ENCODE assay signal across 8 cellular contexts in genomic region chr2:164430166-164430783, GRCh38.
DNase-seq lines count a peak whose midpoint lies in the region; ATAC-seq, FAIRE-seq and TF ChIP-seq lines count a peak whose summit lies in the region.

No MANE protein-coding gene starts in this region.

- ATAC-seq in pancreas (peak in 3 of 4 donors; percentile 62 to 66 (median 65)), HG02884 (IDR thresholded peaks at IDR 0.05; ENCODE audit: unreplicated experiment) (no peak), GM18873 (IDR thresholded peaks at IDR 0.05; ENCODE audit: low FRiP score, unreplicated experiment) (no peak)

- TF ChIP-seq CTCF in HL-60 (IDR thresholded peaks at IDR 0.05; ENCODE audit: insufficient read depth, low read length) (peak; percentile 41), pancreas (IDR thresholded peaks at IDR 0.05) (peak in 2 of 4 donors; percentile 2 to 24)

- H3K27me3 ChIP-seq in HL-60 (ENCODE audit: insufficient read depth, poor library complexity, severe bottlenecking) (no peaks in the 10 kb centered on the region), pancreas (peaks cover 0 to 3% (median 0%) of the 10 kb centered on the region in 4 donors)

- H3K27ac ChIP-seq in HL-60 (replicated peaks), result no peak overlapping the region
- no peak overlapping the region for H3K27ac ChIP-seq in pancreas

- no peaks in the 10 kb centered on the region for H3K36me3 ChIP-seq in pancreas

- DNase-seq in NCI-H510A treated with DMSO at 0.1 percent for 48 hours (lab: John Stamatoyannopoulos, UW) (peak; percentile 40), NCI-H510A (lab: John Stamatoyannopoulos, UW) (no peak), HL-60 (ENCODE audit: low read depth in 1 of 2, low spot score in 1 of 2) (no peak), OCI-M1 (lab: John Stamatoyannopoulos, UW) (peak; percentile 74), epidermal melanocyte (ENCODE audit: insufficient read length, low spot score) (peak; percentile 30), pancreas (peak in 2 of 6 donors; percentile 15 to 23)

- FAIRE-seq in pancreas (lab: Jason Lieb, UNC), result peak; percentile 51

- H3K4me3 ChIP-seq in HL-60 (replicated peaks; ENCODE audit: insufficient read depth, low read length), result no peak overlapping the region
- no peak overlapping the region for H3K4me3 ChIP-seq in pancreas

- H3K4me1 ChIP-seq in pancreas, result no peaks in the 10 kb centered on the region

- intact Hi-C loops in pancreas (cut with DNase I), result no loop called here

- 64 to 67% methylated on average over 3 of the region's 3 CpGs for WGBS in pancreas, 2 donors

- no peaks in the 10 kb centered on the region for H3K9me3 ChIP-seq in pancreas

Comparison
In these comparisons a context has a peak if more than half of its experiments do, and no peak if none do; other contexts are left out.
1. DNase-seq: peak in NCI-H510A treated with DMSO at 0.1 percent for 48 hours (single experiment), OCI-M1 (single experiment) and epidermal melanocyte (single experiment); none in NCI-H510A (single experiment) and HL-60 (0 of 2).
2. ATAC-seq: peak in pancreas (3 of 4); none in HG02884 (single experiment) and GM18873 (single experiment).